Comparison of ENCODE assay signal across 21 cellular contexts in genomic region chr11:76789443-76789719, GRCh38. TPM values are rescaled to one million over a fixed set of nuclear protein-coding genes. Genes with fewer than 3 reads are reported as not detected.
A peak's percentile ranks its signal among the peaks of the same experiment; 100 is the strongest.
DNase-seq lines count a peak whose midpoint lies in the region; ATAC-seq, FAIRE-seq and TF ChIP-seq lines count a peak whose summit lies in the region.
"Had no signal": no experiment of that assay in that cellular context is flagged by ENCODE, and none has a peak within 500 bp of the region (broad histone marks: within the 10 kb centered on the region; RNA-seq: fewer than 3 reads in every experiment).

No MANE protein-coding gene starts in this region.

- H3K4me1 ChIP-seq in PC-9 (replicated peaks; ENCODE audit: insufficient read depth) (peaks cover 89% of the 10 kb centered on the region), keratinocyte (ENCODE audit: control insufficient read depth, extremely low read depth, insufficient read depth, low read length) (peaks cover 90% of the 10 kb centered on the region), sigmoid colon (peaks cover 0 to 19% (median 4%) of the 10 kb centered on the region in 4 donors), lower lobe of right lung (peaks cover 54% of the 10 kb centered on the region)

- no peak for TF ChIP-seq CTCF in PC-9 (conservative IDR thresholded peaks at IDR 0.05)
- no peak for TF ChIP-seq CTCF in keratinocyte (optimal IDR thresholded peaks at IDR 0.05 in 1 of 3, IDR thresholded peaks at IDR 0.05 in 1 of 3, conservative IDR thresholded peaks at IDR 0.05 in 1 of 3; ENCODE audit: extremely low read depth in 1 of 3, insufficient read depth in 2 of 3, low read length in 3 of 3)
- no peak for TF ChIP-seq CTCF in sigmoid colon (IDR thresholded peaks at IDR 0.05)
- TF ChIP-seq CTCF in lower lobe of right lung (IDR thresholded peaks at IDR 0.05): no peak
- TF ChIP-seq CTCF in GM20000 (IDR thresholded peaks at IDR 0.05; ENCODE audit: extremely low read depth, missing control alignments): no peak

- no peak for TF ChIP-seq POLR2A in sigmoid colon (IDR thresholded peaks at IDR 0.05)

- no peak overlapping the region for H2AFZ ChIP-seq in PC-9
- no peak overlapping the region for H2AFZ ChIP-seq in keratinocyte (ENCODE audit: control insufficient read depth, low read length)

- ATAC-seq in lower lobe of right lung: no peak
- ATAC-seq in GM21423 (IDR thresholded peaks at IDR 0.05; ENCODE audit: unreplicated experiment): no peak
- ATAC-seq: stimulated activated naive B cell treated with anti-CD40 and anti-IgM and Interleukin-4, amounts not matched to agents 10 μg/mL and 1 μg/mL and 100 μg/mL, for 72 hours had no signal

- POLR2A ChIA-PET in PC-9 (lab: Charles Lee; ENCODE audit: unreplicated experiment): no interaction called here

- DNase-seq in 8988T: peak; percentile 10
- no peak for DNase-seq in PC-9
- DNase-seq in keratinocyte (ENCODE audit: low read depth, low spot score): no peak
- DNase-seq in sigmoid colon: peak; percentile 19
- DNase-seq in H4 (ENCODE audit: low spot score): no peak
- no peak for DNase-seq in lower lobe of right lung
- no peak for DNase-seq in GM20000 (ENCODE audit: low spot score)
- DNase-seq: effector CD4-positive, alpha-beta T cell; GF-D8; NCI-H1436; NCI-H2171 treated with DMSO at 0.1 percent for 48 hours; NCI-H774; stimulated activated CD4-positive, alpha-beta T cell treated with anti-CD3 and anti-CD28 coated beads, Interleukin-12 subunit alpha, Interleukin-12 subunit beta, amount 100 ng/mL, for 4 hours; stimulated activated naive B cell treated with anti-CD40 and anti-IgM and Interleukin-4, amounts not matched to agents 10 μg/mL and 1 μg/mL and 100 μg/mL, for 72 hours; SW 1271 had no signal

- no peak overlapping the region for H3K9ac ChIP-seq in keratinocyte (ENCODE audit: control insufficient read depth, extremely low read depth, insufficient read depth, low read length)

- H3K79me2 ChIP-seq in PC-9 (ENCODE audit: low read depth): peaks cover 97% of the 10 kb centered on the region
- peaks cover 89% of the 10 kb centered on the region for H3K79me2 ChIP-seq in keratinocyte (ENCODE audit: control insufficient read depth, insufficient read depth, low read length)

- H3K4me2 ChIP-seq in PC-9: peak overlapping the region; percentile 98
- peak overlapping the region; percentile 59 for H3K4me2 ChIP-seq in keratinocyte (ENCODE audit: control insufficient read depth, extremely low read depth, insufficient read depth, low read depth, low read length)

- no peak for FAIRE-seq in keratinocyte (lab: Jason Lieb, UNC)
- FAIRE-seq: D721Med, GM12891, pancreas, RCC 7860 had no signal

- WGBS in sigmoid colon, 2 donors: 73 to 90% methylated on average over 2 of the region's 2 CpGs

- H3F3A ChIP-seq in PC-9 (ENCODE audit: insufficient read depth, low read depth): peaks cover 52% of the 10 kb centered on the region

- H3K27ac ChIP-seq in PC-9: peak overlapping the region; percentile 85
- H3K27ac ChIP-seq in keratinocyte (ENCODE audit: control insufficient read depth, insufficient read depth, low read length): peak overlapping the region; percentile 77
- H3K27ac ChIP-seq in sigmoid colon: no peak overlapping the region
- no peak overlapping the region for H3K27ac ChIP-seq in lower lobe of right lung

- BruUV-seq in PC-9 (replicated peaks; lab: Mats Ljungman, UMichigan): no TSS peak

- dilution Hi-C loops in keratinocyte (cut with MboI; ENCODE audit: extremely low pct_ligation_motif_present, low sequenced_read_pairs): no loop called here

- H3K36me3 ChIP-seq in PC-9 (ENCODE audit: low read depth) (peaks cover 74% of the 10 kb centered on the region), keratinocyte (ENCODE audit: control insufficient read depth in 2 of 2, extremely low read depth in 1 of 2, insufficient read depth in 2 of 2, low read length in 2 of 2) (peaks cover 5 to 27% of the 10 kb centered on the region in 2 experiments), sigmoid colon (no peaks in the 10 kb centered on the region), lower lobe of right lung (no peaks in the 10 kb centered on the region)
- H3K36me3 ChIP-seq: pancreas, uterus had no signal

- H3K4me3 ChIP-seq in PC-9 (peak overlapping the region; percentile 34; the same call in 1 of the 2 replicates), keratinocyte (ENCODE audit: control insufficient read depth in 2 of 3, extremely low read depth in 1 of 3, insufficient read depth in 2 of 3, low read depth in 1 of 3, low read length in 3 of 3) (no peak overlapping the region), sigmoid colon (no peak overlapping the region), lower lobe of right lung (no peak overlapping the region)
- H3K4me3 ChIP-seq: pancreas, uterus had no signal

- no peaks in the 10 kb centered on the region for H3K9me2 ChIP-seq in PC-9 (ENCODE audit: insufficient read depth)

- no peak for TF ChIP-seq EP300 in sigmoid colon (IDR thresholded peaks at IDR 0.05)

- CTCF ChIA-PET in PC-9 (lab: Charles Lee): no interaction called here

- intact Hi-C loops in PC-9 (cut with micrococcal nuclease; ENCODE audit: unreplicated experiment): loop anchor here (5.0 to 10.0 kb wide), 2 partner anchors 37 to 345 kb away; partner anchors contain the start of gene EMSY
- intact Hi-C loops in sigmoid colon (cut with DNase I): no loop called here
- intact Hi-C loops in lower lobe of right lung (cut with DNase I): no loop called here

- H3K27me3 ChIP-seq in PC-9 (ENCODE audit: insufficient read depth, low read depth): no peaks in the 10 kb centered on the region
- no peaks in the 10 kb centered on the region for H3K27me3 ChIP-seq in keratinocyte (ENCODE audit: control insufficient read depth, extremely low read depth, insufficient read depth, low read length)
- H3K27me3 ChIP-seq in sigmoid colon: no peaks in the 10 kb centered on the region
- H3K27me3 ChIP-seq in lower lobe of right lung (ENCODE audit: low read depth): no peaks in the 10 kb centered on the region
- H3K27me3 ChIP-seq: pancreas, uterus had no signal

- H4K20me1 ChIP-seq in PC-9 (ENCODE audit: insufficient read depth) (peaks cover 74% of the 10 kb centered on the region), keratinocyte (ENCODE audit: control insufficient read depth, extremely low read depth, insufficient read depth, low read length) (peaks cover 39% of the 10 kb centered on the region)

- H3K9me3 ChIP-seq in PC-9 (ENCODE audit: insufficient read depth, low read depth) (no peaks in the 10 kb centered on the region), keratinocyte (ENCODE audit: control insufficient read depth, low read depth, low read length) (no peaks in the 10 kb centered on the region), sigmoid colon (no peaks in the 10 kb centered on the region), lower lobe of right lung (no peaks in the 10 kb centered on the region)
- H3K9me3 ChIP-seq: pancreas, uterus had no signal

- H3K9me1 ChIP-seq in keratinocyte (ENCODE audit: control insufficient read depth, extremely low read depth, insufficient read depth, low read length): peaks cover 26% of the 10 kb centered on the region

RNA-seq across cellular contexts. Expression of gene TSKU, which starts 6.2 kb away (rescaled TPM):
- 89.3 and 99.4 TPM in 2 replicates for total RNA-seq in PC-9 (2021)
- 22.8 to 36.1 TPM (median 35.8 TPM) in 3 replicates for polyA plus RNA-seq in keratinocyte
- 3.6 TPM for polyA plus RNA-seq in keratinocyte (2011; ENCODE audit: low read depth)
- polyA plus RNA-seq in keratinocyte (2011; cell fraction: cytosol; rRNA removed): 23.3 and 32.4 TPM in 2 replicates
- 46.7 and 64.8 TPM in 2 replicates for polyA plus RNA-seq in keratinocyte (2011; cell fraction: nucleus; rRNA removed)
- polyA plus RNA-seq in keratinocyte (2012; ENCODE audit: low replicate concordance): 24.0 and 42.3 TPM in 2 replicates
- 27.5 to 79.8 TPM (median 38.8 TPM) in 3 replicates for polyA minus RNA-seq in keratinocyte
- polyA minus RNA-seq in keratinocyte (2011; cell fraction: cytosol; rRNA and poly(A)+ RNA removed): 58.9 TPM
- polyA minus RNA-seq in keratinocyte (2011; cell fraction: nucleus; rRNA and poly(A)+ RNA removed): 52.7 and 54.9 TPM in 2 replicates
- 10 to 100 TPM; 12.8 to 20.8 (median 20.4) TPM for total RNA-seq in sigmoid colon
- 10 to 100 TPM; 16.2 to 24.6 (median 23.4) TPM for polyA plus RNA-seq in sigmoid colon
- 64.5 and 67.1 TPM in 2 replicates for total RNA-seq in H4 (2014; rRNA removed; shearing (Covaris generic))
- total RNA-seq in lower lobe of right lung: 16.3 TPM

Comparison
In these comparisons a context has a peak if more than half of its experiments do, and no peak if none do; other contexts are left out.
1. DNase-seq: peak in 8988T (single experiment) and sigmoid colon (single experiment); none in PC-9 (0 of 2), keratinocyte (single experiment), H4 (single experiment), lower lobe of right lung (single experiment) and GM20000 (single experiment).
2. H3K27ac ChIP-seq: peak in PC-9 (single experiment) and keratinocyte (single experiment); none in sigmoid colon (0 of 4) and lower lobe of right lung (single experiment).